In genomic region chr1:150549496-150550221, GRCh38 we compare ENCODE assay signal across 8 cellular contexts. TPM values are rescaled to one million over a fixed set of nuclear protein-coding genes. Genes with fewer than 3 reads are reported as not detected.
DNase-seq lines count a peak whose midpoint lies in the region; ATAC-seq and TF ChIP-seq lines count a peak whose summit lies in the region.

No MANE protein-coding gene starts in this region.

- TF ChIP-seq CTCF in GM12875 (IDR thresholded peaks at IDR 0.05; ENCODE audit: borderline replicate concordance, insufficient read depth, low read depth, low read length), result no peak

- no peaks in the 10 kb centered on the region for H3K9me3 Mint-ChIP-seq in activated T-cell treated with anti-CD3 and anti-CD28 coated beads, Interleukin-2, amount 50 U/mL, for 72 hours

- H3K4me3 ChIP-seq in GM12875 (ENCODE audit: low read depth, low read length) (peak overlapping the region; percentile 53), right cardiac atrium (ENCODE audit: low read length) (peak overlapping the region; percentile 55)

- H3K9me3 ChIP-seq in right cardiac atrium (ENCODE audit: control insufficient read depth, low read length), result no peaks in the 10 kb centered on the region

- no peaks in the 10 kb centered on the region for H3K36me3 Mint-ChIP-seq in activated T-cell treated with anti-CD3 and anti-CD28 coated beads, Interleukin-2, amount 50 U/mL, for 72 hours (ENCODE audit: insufficient read depth in 2 of 2)

- intact Hi-C loops in right cardiac atrium (cut with DNase I) (no loop called here), sciatic nerve (cut with DNase I) (no loop called here)

- H3K27ac Mint-ChIP-seq in activated T-cell treated with anti-CD3 and anti-CD28 coated beads, Interleukin-2, amount 50 U/mL, for 72 hours, result peak overlapping the region; percentile 47

- peak in 1 of 2 donors; percentile 16 for DNase-seq in activated T-cell treated with anti-CD3 and anti-CD28 coated beads, Interleukin-2, amount 50 U/mL, for 72 hours
- peak in 2 of 3 donors; percentile 55 to 86 for DNase-seq in right cardiac atrium
- peak; percentile 78 for DNase-seq in sciatic nerve (ENCODE audit: low spot score)
- no peak for DNase-seq in DMS 273 (lab: John Stamatoyannopoulos, UW; ENCODE audit: unreplicated experiment)

- no peak for ATAC-seq in activated T-cell treated with anti-CD3 and anti-CD28 coated beads, Interleukin-2, amount 50 U/mL, for 72 hours (replicated peaks in 1 of 2)
- ATAC-seq in right cardiac atrium, result peak; percentile 3 to 23
- peak; percentile 19 for ATAC-seq in sciatic nerve
- no peak for ATAC-seq in GM18861 (IDR thresholded peaks at IDR 0.05; ENCODE audit: unreplicated experiment)
- ATAC-seq in GM21529 (IDR thresholded peaks at IDR 0.05; ENCODE audit: unreplicated experiment), result no peak
- no peak for ATAC-seq in GM19324 (IDR thresholded peaks at IDR 0.05; ENCODE audit: low FRiP score, unreplicated experiment)

- peak overlapping the region; percentile 73 to 87 for H3K4me3 Mint-ChIP-seq in activated T-cell treated with anti-CD3 and anti-CD28 coated beads, Interleukin-2, amount 50 U/mL, for 72 hours

- H3K4me1 ChIP-seq in right cardiac atrium (ENCODE audit: control insufficient read depth, insufficient read depth, low read length), result peaks cover 7% of the 10 kb centered on the region

- peak overlapping the region; percentile 19 for H3K27ac ChIP-seq in right cardiac atrium (ENCODE audit: low read length)

- no peaks in the 10 kb centered on the region for H3K27me3 ChIP-seq in right cardiac atrium (ENCODE audit: control insufficient read depth, insufficient read depth)

- peaks cover 33% of the 10 kb centered on the region for H3K27me3 Mint-ChIP-seq in activated T-cell treated with anti-CD3 and anti-CD28 coated beads, Interleukin-2, amount 50 U/mL, for 72 hours (ENCODE audit: low read depth)

- peaks cover 36% of the 10 kb centered on the region for H3K4me1 Mint-ChIP-seq in activated T-cell treated with anti-CD3 and anti-CD28 coated beads, Interleukin-2, amount 50 U/mL, for 72 hours (ENCODE audit: low read depth)

- 15% methylated on average over 43 of the region's 43 CpGs for WGBS in right cardiac atrium

RNA-seq across cellular contexts. Expression of gene ADAMTSL4, which starts 0.5 kb away (rescaled TPM):
- 1 to 10 TPM in 1 of 2 donors, under 1 TPM in 1; 0.86 to 2.6 TPM for total RNA-seq in activated T-cell treated with anti-CD3 and anti-CD28 coated beads, Interleukin-2, amount 50 U/mL, for 72 hours
- total RNA-seq in right cardiac atrium (10 to 100 TPM; 22.6 to 57.0 (median 37.2) TPM), sciatic nerve (70.2 TPM)
- polyA plus RNA-seq in right cardiac atrium, result 26.3 TPM

RNA-seq across cellular contexts. Expression of gene MCL1, which starts 29.8 kb away (rescaled TPM):
- total RNA-seq in activated T-cell treated with anti-CD3 and anti-CD28 coated beads, Interleukin-2, amount 50 U/mL, for 72 hours, result 100 to 1,000 TPM; 373 to 495 TPM
- total RNA-seq in right cardiac atrium, result 100 to 1,000 TPM in 1 of 4 donors, 10 to 100 TPM in 3; 65.5 to 130 (median 80.2) TPM
- 78.7 TPM for polyA plus RNA-seq in right cardiac atrium
- total RNA-seq in sciatic nerve, result 214 TPM

RNA-seq across cellular contexts. Expression of gene FALEC, which starts 34.1 kb away (rescaled TPM):
- under 1 TPM in 1 of 2 donors, not detected in 1; 0.79 TPM for total RNA-seq in activated T-cell treated with anti-CD3 and anti-CD28 coated beads, Interleukin-2, amount 50 U/mL, for 72 hours
- total RNA-seq in right cardiac atrium (under 1 TPM in 2 of 4 donors, not detected in 2; 0.60 to 0.70 TPM), sciatic nerve (not detected)
- polyA plus RNA-seq in right cardiac atrium, result not detected

RNA-seq across cellular contexts. Expression of gene ECM1, which starts 41.8 kb away (rescaled TPM):
- 1 to 10 TPM; 1.3 to 1.5 TPM for total RNA-seq in activated T-cell treated with anti-CD3 and anti-CD28 coated beads, Interleukin-2, amount 50 U/mL, for 72 hours
- 10 to 100 TPM; 25.5 to 46.8 (median 34.8) TPM for total RNA-seq in right cardiac atrium
- polyA plus RNA-seq in right cardiac atrium, result 24.1 TPM
- 19.7 TPM for total RNA-seq in sciatic nerve

Comparison
In these comparisons a context has a peak if more than half of its experiments do, and no peak if none do; other contexts are left out.
1. ATAC-seq: peak in right cardiac atrium (2 of 2) and sciatic nerve (single experiment); none in activated T-cell treated with anti-CD3 and anti-CD28 coated beads, Interleukin-2, amount 50 U/mL, for 72 hours (0 of 2), GM18861 (single experiment), GM21529 (single experiment) and GM19324 (single experiment).
2. RNA of gene ADAMTSL4, which starts 0.5 kb away (total RNA-seq): 70.2 TPM in sciatic nerve (single experiment) and 22.6 to 57.0 TPM in right cardiac atrium; 0.86 to 2.6 TPM in activated T-cell treated with anti-CD3 and anti-CD28 coated beads, Interleukin-2, amount 50 U/mL, for 72 hours; every median in the first group is over 4 times any median in the second.